Comparison of ENCODE assay signal across 22 cellular contexts in genomic region chr22:26298605-26299310, GRCh38.
DNase-seq lines count a peak whose midpoint lies in the region; ATAC-seq, FAIRE-seq and TF ChIP-seq lines count a peak whose summit lies in the region.
"Had no signal": no experiment of that assay in that cellular context is flagged by ENCODE, and none has a peak within 500 bp of the region (broad histone marks: within the 10 kb centered on the region; RNA-seq: fewer than 3 reads in every experiment).

No MANE protein-coding gene starts in this region.

- H3K27ac ChIP-seq in A549 (no peak overlapping the region), H1 (ENCODE audit: low read depth, low read length) (no peak overlapping the region), neuronal stem cell (replicated peaks; ENCODE audit: low read length) (no peak overlapping the region)
- H3K27ac ChIP-seq: 22Rv1 had no signal

- no peak for FAIRE-seq in A549 (lab: Jason Lieb, UNC)
- no peak for FAIRE-seq in H1 (lab: Jason Lieb, UNC)
- FAIRE-seq: A204.1, GM12891, GM18507 had no signal

- ATAC-seq in A549 (no peak), HG03139 (IDR thresholded peaks at IDR 0.05; ENCODE audit: unreplicated experiment) (no peak)
- ATAC-seq: HCT116 had no signal

- H2BK12ac ChIP-seq in H1 (ENCODE audit: low read depth, low read length) = peak overlapping the region; percentile 68; the same call in 1 of the 2 replicates
- peak overlapping the region; percentile 9 for H2BK12ac ChIP-seq in neuronal stem cell (ENCODE audit: low read length)

- H3K4me2 ChIP-seq in A549 (no peak overlapping the region), H1 (ENCODE audit: insufficient read depth in 1 of 2, low read depth in 2 of 2, low read length in 2 of 2) (no peak overlapping the region), neuronal stem cell (ENCODE audit: insufficient read depth, low read length, poor library complexity, severe bottlenecking) (no peak overlapping the region)

- H2BK5ac ChIP-seq in H1 (ENCODE audit: low read depth, low read length) (no peak overlapping the region), neuronal stem cell (ENCODE audit: low read length) (no peak overlapping the region)

- H2BK15ac ChIP-seq in H1 (ENCODE audit: low read length) (no peak overlapping the region; the same call in 1 of the 2 replicates), neuronal stem cell (ENCODE audit: low read length) (no peak overlapping the region)

- no peak overlapping the region for H3K14ac ChIP-seq in H1 (ENCODE audit: insufficient read length)
- no peak overlapping the region for H3K14ac ChIP-seq in neuronal stem cell (ENCODE audit: low read length)

- CTCF ChIA-PET in A549 (lab: Yijun Ruan, JAX) = interaction anchor here (0.6 to 1.6 kb wide), 2 partner anchors 10 to 518 kb away, joined by 3 read pairs; no protein-coding TSS in a partner anchor
- CTCF ChIA-PET in H1 (lab: Charles Lee; ENCODE audit: partially characterized antibody) = interaction anchor here (1.4 to 2.5 kb wide), 3 partner anchors 42 to 142 kb away, joined by 3 to 7 read pairs (median 3); no protein-coding TSS in a partner anchor

- H3K9ac ChIP-seq in H1 (replicated peaks in 1 of 4; ENCODE audit: extremely low read depth in 1 of 4, low read depth in 3 of 4, low read length in 3 of 4) = no peak overlapping the region
- peak overlapping the region; percentile 70 for H3K9ac ChIP-seq in neuronal stem cell (ENCODE audit: low read depth, low read length, poor library complexity)

- no peak overlapping the region for H3K23ac ChIP-seq in H1 (ENCODE audit: insufficient read length)
- no peak overlapping the region for H3K23ac ChIP-seq in neuronal stem cell (ENCODE audit: low read depth, low read length, poor library complexity)

- TF ChIP-seq EP300 in A549 (IDR thresholded peaks at IDR 0.05) (no peak), H1 (IDR thresholded peaks at IDR 0.05; ENCODE audit: borderline replicate concordance in 1 of 2, low read depth in 2 of 2, low read length in 2 of 2) (no peak)

- H3K79me2 ChIP-seq in H1 (ENCODE audit: control insufficient read depth in 1 of 2, insufficient read depth in 2 of 2, low read length in 2 of 2) = no peaks in the 10 kb centered on the region

- H3K9me3 ChIP-seq in A549 (no peaks in the 10 kb centered on the region), H1 (ENCODE audit: insufficient read depth in 2 of 2, low read depth in 1 of 2, low read length in 1 of 2) (no peaks in the 10 kb centered on the region), neuronal stem cell (replicated peaks in 1 of 2; ENCODE audit: control insufficient read depth in 2 of 2, insufficient read depth in 1 of 2, low read depth in 1 of 2, low read length in 2 of 2) (no peaks in the 10 kb centered on the region)
- H3K9me3 ChIP-seq: BE2C had no signal

- H2AK5ac ChIP-seq in H1 (ENCODE audit: low read depth, low read length) (no peak overlapping the region), neuronal stem cell (ENCODE audit: low read depth, low read length) (no peak overlapping the region)

- H3K27me3 ChIP-seq in H1 (replicated peaks in 1 of 4; ENCODE audit: control insufficient read depth in 3 of 4, extremely low read depth in 1 of 4, insufficient read depth in 3 of 4, low read length in 3 of 4) (no peaks in the 10 kb centered on the region; a peak in 1 of 7 replicates), neuronal stem cell (ENCODE audit: control insufficient read depth in 3 of 3, insufficient read depth in 3 of 3, low read depth in 1 of 3, low read length in 3 of 3) (peaks cover 0 to 9% (median 0%) of the 10 kb centered on the region in 3 experiments)
- H3K27me3 ChIP-seq: BE2C had no signal

- H3K18ac ChIP-seq in H1 (ENCODE audit: extremely low read depth, low read length) (no peak overlapping the region; the same call in 1 of the 2 replicates), neuronal stem cell (ENCODE audit: low read length) (peak overlapping the region; percentile 28)

- H3K4me3 ChIP-seq in A549 (no peak overlapping the region), H1 (ENCODE audit: extremely low read depth in 1 of 4, insufficient read depth in 2 of 4, low read depth in 3 of 4, low read length in 4 of 4) (no peak overlapping the region), neuronal stem cell (ENCODE audit: low read length in 2 of 2) (no peak overlapping the region)

- TF ChIP-seq POLR2A in A549 (IDR thresholded peaks at IDR 0.05; ENCODE audit: low read length) (no peak), H1 (IDR thresholded peaks at IDR 0.05; ENCODE audit: control extremely low read depth in 1 of 2, low read depth in 2 of 2, low read length in 2 of 2) (no peak)

- H3K4ac ChIP-seq in H1 (replicated peaks; ENCODE audit: insufficient read length, low read depth, low read length) (no peak overlapping the region), neuronal stem cell (ENCODE audit: low read length) (no peak overlapping the region)

- TF ChIP-seq CTCF in A549 (IDR thresholded peaks at IDR 0.05) (no peak), H1 (IDR thresholded peaks at IDR 0.05; ENCODE audit: control extremely low read depth in 1 of 3, insufficient read depth in 1 of 3, low read depth in 1 of 3, low read length in 3 of 3) (no peak)

- H3K4me1 ChIP-seq in A549 (no peaks in the 10 kb centered on the region), H1 (replicated peaks in 1 of 4; ENCODE audit: control insufficient read depth in 3 of 4, insufficient read depth in 4 of 4, low read length in 3 of 4) (peaks cover 7 to 13% (median 10%) of the 10 kb centered on the region in 4 experiments; a peak in 4 of 7 replicates), neuronal stem cell (ENCODE audit: control insufficient read depth in 2 of 2, insufficient read depth in 1 of 2, low read depth in 1 of 2, low read length in 2 of 2) (no peaks in the 10 kb centered on the region)
- H3K4me1 ChIP-seq: BE2C had no signal

- DNase-seq in A549 (ENCODE audit: low read depth in 1 of 2, low spot score in 1 of 2) = no peak
- no peak for DNase-seq in H1 (ENCODE audit: low read depth in 1 of 2, low spot score in 2 of 2)
- no peak for DNase-seq in neuronal stem cell (ENCODE audit: low spot score)
- DNase-seq in GOT3 (lab: John Stamatoyannopoulos, UW) = no peak
- no peak for DNase-seq in stimulated activated CD4-positive, alpha-beta T cell treated with anti-CD3 and anti-CD28 coated beads, Interleukin-4, amount 100 ng/mL, for 4 hours
- DNase-seq: ACHN; AML-193; BE2C; C1 segment of cervical spinal cord; Calu3; CD4-positive, alpha-beta memory T cell; COR-L47; DMS53; DMS79 treated with DMSO at 0.1 percent for 48 hours; GF-D8; H9 had no signal

- 3% methylated on average over 4 of the region's 9 CpGs for WGBS in A549 (ENCODE audit: missing lambda C conversion rate)
- 78% methylated on average over 9 of the region's 9 CpGs; no CpG with 5 or more reads in 1 of the 2 experiments for WGBS in H1 (ENCODE audit: extremely low coverage in 1 of 2, insufficient coverage in 1 of 2, insufficient read length in 1 of 2, insufficient replicate concordance in 2 of 2, low coverage in 1 of 2, low lambda C conversion rate in 2 of 2, missing lambda C conversion rate in 1 of 2), 2 experiments
- no CpG with 5 or more reads among the region's 9 CpGs for WGBS in neuronal stem cell (ENCODE audit: extremely low coverage in 2 of 2, insufficient read length in 2 of 2, insufficient replicate concordance in 1 of 2), 2 donors

- no peaks in the 10 kb centered on the region for H4K20me1 ChIP-seq in H1 (replicated peaks in 1 of 2; ENCODE audit: control insufficient read depth in 1 of 2, insufficient read depth in 2 of 2, low read length in 2 of 2)

- no peak overlapping the region for H4K5ac ChIP-seq in H1 (ENCODE audit: insufficient read length, low read depth, low read length)

- no peak overlapping the region for H3K56ac ChIP-seq in H1 (replicated peaks; ENCODE audit: insufficient read length, low read depth, low read length)

- no peak overlapping the region for H2BK120ac ChIP-seq in H1 (replicated peaks; ENCODE audit: low read depth, low read length)
- H2BK120ac ChIP-seq in neuronal stem cell (ENCODE audit: low read depth, low read length) = peak overlapping the region; percentile 14

- H3K23me2 ChIP-seq in H1 (ENCODE audit: low read depth, low read length) = no peaks in the 10 kb centered on the region

- peak overlapping the region; percentile 38; the same call in 1 of the 2 replicates for H4K8ac ChIP-seq in H1 (ENCODE audit: extremely low read depth, insufficient read depth, low read length)
- H4K8ac ChIP-seq in neuronal stem cell (ENCODE audit: low read depth, low read length) = no peak overlapping the region

- H2BK20ac ChIP-seq in H1 (ENCODE audit: low read length) = no peak overlapping the region

- H3K79me1 ChIP-seq in H1 (ENCODE audit: low read depth, low read length) (no peaks in the 10 kb centered on the region), neuronal stem cell (ENCODE audit: low read depth, low read length) (no peaks in the 10 kb centered on the region)

- H4K91ac ChIP-seq in H1 (replicated peaks; ENCODE audit: insufficient read length, low read length) (no peak overlapping the region), neuronal stem cell (ENCODE audit: low read depth, low read length, poor library complexity) (no peak overlapping the region)

- POLR2A ChIA-PET in A549 (lab: Yijun Ruan, JAX) (no interaction called here), H1 (lab: Charles Lee; ENCODE audit: partially characterized antibody) (no interaction called here)

- no peaks in the 10 kb centered on the region for H3K36me3 ChIP-seq in H1 (ENCODE audit: control insufficient read depth in 2 of 4, insufficient read depth in 4 of 4, low read length in 3 of 4)
- H3K36me3 ChIP-seq in neuronal stem cell (replicated peaks in 1 of 2; ENCODE audit: control insufficient read depth in 2 of 2, insufficient read depth in 2 of 2, low read length in 2 of 2) = no peaks in the 10 kb centered on the region
- H3K36me3 ChIP-seq: BE2C had no signal

- TF ChIP-seq RAD21 in A549 (conservative IDR thresholded peaks at IDR 0.05 in 1 of 2, IDR thresholded peaks at IDR 0.05 in 1 of 2) = no peak
- no peak for TF ChIP-seq RAD21 in H1 (IDR thresholded peaks at IDR 0.05 in 1 of 2, conservative IDR thresholded peaks at IDR 0.05 in 1 of 2; ENCODE audit: low read depth in 2 of 2, low read length in 2 of 2)

- H2AFZ ChIP-seq in H1 (ENCODE audit: low read length) (no peak overlapping the region), neuronal stem cell (ENCODE audit: low read length) (no peak overlapping the region)

TF ChIP-seq in A549, 52 proteins besides CTCF, POLR2A, EP300 and RAD21:
- TF ChIP-seq MAFK (IDR thresholded peaks at IDR 0.05; ENCODE audit: partially characterized antibody) (peak; percentile 62), HEYL (CRISPR knock-in tag; IDR thresholded peaks at IDR 0.05) (no peak)
TF ChIP-seq in A549: peak in this region for 1.

TF ChIP-seq in H1, 55 proteins besides CTCF, POLR2A, EP300 and RAD21 (continues in another document):
- TF ChIP-seq NANOG (IDR thresholded peaks at IDR 0.05; ENCODE audit: insufficient read depth, low read depth, low read length, poor library complexity, severe bottlenecking) = no peak
- no peak for TF ChIP-seq ATF3 (IDR thresholded peaks at IDR 0.05; ENCODE audit: insufficient read depth, low read depth, low read length)
- TF ChIP-seq RNF2 (IDR thresholded peaks at IDR 0.05; ENCODE audit: borderline replicate concordance, low read depth, low read length, missing control alignments, poor library complexity, severe bottlenecking) = no peak

Comparison
In these comparisons a context has a peak if more than half of its experiments do, and no peak if none do; other contexts are left out.
1. Of the 18 proteins assayed by ChIP-seq in both H1 and A549: peak only in H1: none; only in A549: MAFK; in both: none; in neither: 17.